21 cellular contexts compared by ENCODE assay signal in the genomic region with DNA sequence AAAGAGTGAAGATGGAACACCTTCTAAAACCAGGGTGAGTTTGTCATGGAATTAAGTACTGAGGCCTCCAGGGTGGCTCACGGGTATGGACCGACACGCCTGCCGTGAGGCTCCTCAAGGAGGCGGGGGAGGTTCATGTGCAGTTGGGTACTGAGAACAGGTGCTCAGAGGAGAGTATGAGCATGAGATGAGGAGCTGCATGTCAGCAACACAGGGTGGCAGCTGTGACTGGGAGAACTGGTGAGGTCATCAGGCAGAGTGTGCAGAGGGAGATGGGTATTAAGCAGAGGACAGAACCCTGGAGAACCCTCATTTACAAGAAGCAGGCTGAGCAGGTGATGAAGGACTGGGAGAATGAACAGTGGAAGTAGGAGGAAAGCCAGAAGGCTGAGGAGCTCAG.
"Had no signal": no experiment of that assay in that cellular context is flagged by ENCODE, and none has a peak within 500 bp of the region (broad histone marks: within the 10 kb centered on the region; RNA-seq: fewer than 3 reads in every experiment).

No MANE protein-coding gene starts in this region.

- DNase-seq: activated CD4-positive, alpha-beta T cell treated with anti-CD3 and anti-CD28 coated beads for 36 hours; activated CD8-positive, alpha-beta memory T cell treated with anti-CD3 and anti-CD28 coated beads, Interleukin-2, amount 50 U/mL, for 48 hours; activated CD8-positive, alpha-beta T cell treated with anti-CD3 and anti-CD28 coated beads for 36 hours; activated naive CD4-positive, alpha-beta T cell treated with anti-CD3 and anti-CD28 coated beads, Interleukin-2, amount 50 U/mL, for 16 hours; activated naive CD8-positive, alpha-beta T cell treated with anti-CD3 and anti-CD28 coated beads, Interleukin-2, amount 10 ng/mL, durations not matched to agents 7 days and 5 days; activated T-cell treated with anti-CD3 and anti-CD28 coated beads, Interleukin-2, amount 50 U/mL, for 1 hour; adrenal gland; anterior cingulate cortex; cerebellar nuclear complex; Karpas-422; MM.1S; NCI-H1105 treated with DMSO at 0.1 percent for 48 hours; NCI-H1436 treated with DMSO at 0.1 percent for 48 hours; NCI-H187; NCI-H2081; NCI-H345; NCI-H524; PC-3; SK-N-SH; T-helper 1 cell; WERI-Rb-1 had no signal

- H3K9me3 Mint-ChIP-seq: activated CD8-positive, alpha-beta T cell treated with anti-CD3 and anti-CD28 coated beads for 36 hours; activated naive CD8-positive, alpha-beta T cell treated with anti-CD3 and anti-CD28 coated beads, Interleukin-2, amount 10 ng/mL, durations not matched to agents 7 days and 5 days had no signal

- H3K27ac Mint-ChIP-seq: activated CD4-positive, alpha-beta T cell treated with anti-CD3 and anti-CD28 coated beads for 36 hours; activated CD8-positive, alpha-beta T cell treated with anti-CD3 and anti-CD28 coated beads for 36 hours; activated naive CD8-positive, alpha-beta T cell treated with anti-CD3 and anti-CD28 coated beads, Interleukin-2, amount 10 ng/mL, durations not matched to agents 7 days and 5 days had no signal

- H3K4me3 Mint-ChIP-seq: activated CD4-positive, alpha-beta T cell treated with anti-CD3 and anti-CD28 coated beads for 36 hours; activated CD8-positive, alpha-beta T cell treated with anti-CD3 and anti-CD28 coated beads for 36 hours; activated naive CD8-positive, alpha-beta T cell treated with anti-CD3 and anti-CD28 coated beads, Interleukin-2, amount 10 ng/mL, durations not matched to agents 7 days and 5 days had no signal

- H3K36me3 Mint-ChIP-seq: activated naive CD8-positive, alpha-beta T cell treated with anti-CD3 and anti-CD28 coated beads, Interleukin-2, amount 10 ng/mL, durations not matched to agents 7 days and 5 days had no signal

- H3K4me1 Mint-ChIP-seq: activated CD4-positive, alpha-beta T cell treated with anti-CD3 and anti-CD28 coated beads for 36 hours had no signal
